ENCODE assay signal across 29 cellular contexts in genomic region chr13:46089213-46089612, GRCh38. TPM values are rescaled to one million over a fixed set of nuclear protein-coding genes. Genes with fewer than 3 reads are reported as not detected.
"Had no signal": no experiment of that assay in that cellular context is flagged by ENCODE, and none has a peak within 500 bp of the region (broad histone marks: within the 10 kb centered on the region; RNA-seq: fewer than 3 reads in every experiment).

No MANE protein-coding gene starts in this region.

- H3K9me3 ChIP-seq: MG63, Peyer's patch had no signal

- ATAC-seq: activated CD8-positive, alpha-beta T cell treated with anti-CD3 and anti-CD28 coated beads, Interleukin-2, amount 10 ng/mL, durations not matched to agents 7 days and 5 days; activated naive CD4-positive, alpha-beta T cell treated with anti-CD3 and anti-CD28 coated beads, Interleukin-2, amount 50 U/mL, for 72 hours; activated naive CD8-positive, alpha-beta T cell treated with anti-CD3 and anti-CD28 coated beads, Interleukin-2, amount 50 U/mL, for 24 hours had no signal

- H3K9ac ChIP-seq: KMS-11 had no signal

- H3K4me2 ChIP-seq: KMS-11 had no signal

- H3K9me3 Mint-ChIP-seq: activated naive CD4-positive, alpha-beta T cell treated with anti-CD3 and anti-CD28 coated beads, Interleukin-2, amount 50 U/mL, for 72 hours; activated naive CD8-positive, alpha-beta T cell treated with anti-CD3 and anti-CD28 coated beads, Interleukin-2, amount 50 U/mL, for 24 hours; activated T-cell treated with anti-CD3 and anti-CD28 coated beads, Interleukin-2, amount 50 U/mL, for 24 hours; activated T-helper 1 cell treated with anti-CD3 and anti-CD28 coated beads, Interleukin-12 subunit alpha, Interleukin-12 subunit beta, Interleukin-2, Interleukin-4 antibody, amounts not matched to agents 30 ng/mL and 10 ng/mL and 1 ng/mL, durations not matched to agents 14 hours and 24 hours and 36 hours; T-helper 1 cell treated with Interleukin-12 subunit alpha and Interleukin-12 subunit beta and Interleukin-4 antibody, amounts not matched to agents 30 μg/mL and 1 μg/mL, for 36 hours had no signal

- H3K4me3 ChIP-seq: cardiac muscle cell, MG63, Peyer's patch had no signal

- DNase-seq: activated CD4-positive, alpha-beta T cell treated with anti-CD3 and anti-CD28 coated beads for 48 hours; activated CD4-positive, alpha-beta T cell treated with anti-CD3 and anti-CD28 coated beads, Interleukin-2, amount 50 U/mL, for 4 hours; activated CD4-positive, CD25-positive, alpha-beta regulatory T cell treated with anti-CD3 and anti-CD28 coated beads, Interleukin-2, amount 50 U/mL, for 72 hours; activated CD8-positive, alpha-beta memory T cell treated with anti-CD3 and anti-CD28 coated beads, Interleukin-2, amount 50 U/mL, for 48 hours; activated CD8-positive, alpha-beta T cell treated with anti-CD3 and anti-CD28 coated beads, Interleukin-2, amount 10 ng/mL, durations not matched to agents 7 days and 5 days; activated effector memory CD4-positive, alpha-beta T cell treated with Interleukin-2 at 50 U/mL for 16 hours; activated naive CD4-positive, alpha-beta T cell; activated naive CD8-positive, alpha-beta T cell treated with anti-CD3 and anti-CD28 coated beads, Interleukin-2, amount 50 U/mL, for 24 hours; activated T-cell treated with anti-CD3 and anti-CD28 coated beads, Interleukin-2, amount 50 U/mL, for 24 hours; brain microvascular endothelial cell; cerebellar nuclear complex; MG63; MV-4-11; NCI-H1105; NCI-H1436; NCI-H1694 treated with DMSO at 0.1 percent for 48 hours; NCI-H2029 treated with DMSO at 0.1 percent for 48 hours; NCI-H345; NCI-H510A; NCI-H526 treated with DMSO at 0.1 percent for 48 hours; Peyer's patch; SHP77 treated with DMSO at 0.1 percent for 48 hours; T-helper 9 cell had no signal

- FAIRE-seq: colon had no signal

- H3K27me3 ChIP-seq: brain microvascular endothelial cell, cardiac muscle cell, Peyer's patch had no signal

- H3K4me3 Mint-ChIP-seq: activated CD8-positive, alpha-beta T cell treated with anti-CD3 and anti-CD28 coated beads, Interleukin-2, amount 10 ng/mL, durations not matched to agents 7 days and 5 days; activated naive CD8-positive, alpha-beta T cell treated with anti-CD3 and anti-CD28 coated beads, Interleukin-2, amount 50 U/mL, for 24 hours; activated T-cell treated with anti-CD3 and anti-CD28 coated beads, Interleukin-2, amount 50 U/mL, for 24 hours; activated T-helper 1 cell treated with anti-CD3 and anti-CD28 coated beads, Interleukin-12 subunit alpha, Interleukin-12 subunit beta, Interleukin-2, Interleukin-4 antibody, amounts not matched to agents 30 ng/mL and 10 ng/mL and 1 ng/mL, durations not matched to agents 14 hours and 24 hours and 36 hours; T-helper 1 cell treated with Interleukin-12 subunit alpha and Interleukin-12 subunit beta and Interleukin-4 antibody, amounts not matched to agents 30 μg/mL and 1 μg/mL, for 36 hours had no signal

- H3K27ac ChIP-seq: brain microvascular endothelial cell, cardiac muscle cell, KMS-11, Peyer's patch had no signal

- H3K36me3 ChIP-seq: brain microvascular endothelial cell, cardiac muscle cell, MG63, Peyer's patch had no signal

- H3K36me3 Mint-ChIP-seq: activated naive CD4-positive, alpha-beta T cell treated with anti-CD3 and anti-CD28 coated beads, Interleukin-2, amount 50 U/mL, for 72 hours had no signal

- H3K4me1 Mint-ChIP-seq: activated naive CD8-positive, alpha-beta T cell treated with anti-CD3 and anti-CD28 coated beads, Interleukin-2, amount 50 U/mL, for 24 hours had no signal

- H3K4me1 ChIP-seq: Peyer's patch had no signal

- H3K27ac Mint-ChIP-seq: activated CD8-positive, alpha-beta T cell treated with anti-CD3 and anti-CD28 coated beads, Interleukin-2, amount 10 ng/mL, durations not matched to agents 7 days and 5 days; activated naive CD4-positive, alpha-beta T cell treated with anti-CD3 and anti-CD28 coated beads, Interleukin-2, amount 50 U/mL, for 72 hours; activated naive CD8-positive, alpha-beta T cell treated with anti-CD3 and anti-CD28 coated beads, Interleukin-2, amount 50 U/mL, for 24 hours; activated T-cell treated with anti-CD3 and anti-CD28 coated beads, Interleukin-2, amount 50 U/mL, for 24 hours; activated T-helper 1 cell treated with anti-CD3 and anti-CD28 coated beads, Interleukin-12 subunit alpha, Interleukin-12 subunit beta, Interleukin-2, Interleukin-4 antibody, amounts not matched to agents 30 ng/mL and 10 ng/mL and 1 ng/mL, durations not matched to agents 14 hours and 24 hours and 36 hours; T-helper 1 cell treated with Interleukin-12 subunit alpha and Interleukin-12 subunit beta and Interleukin-4 antibody, amounts not matched to agents 30 μg/mL and 1 μg/mL, for 36 hours had no signal

RNA-seq across cellular contexts. Expression of gene CPB2, which starts 15.6 kb away (rescaled TPM):
- total RNA-seq: activated CD8-positive, alpha-beta T cell treated with anti-CD3 and anti-CD28 coated beads, Interleukin-2, amount 10 ng/mL, durations not matched to agents 7 days and 5 days; activated naive CD4-positive, alpha-beta T cell treated with anti-CD3 and anti-CD28 coated beads, Interleukin-2, amount 50 U/mL, for 72 hours; activated T-helper 1 cell treated with anti-CD3 and anti-CD28 coated beads, Interleukin-12 subunit alpha, Interleukin-12 subunit beta, Interleukin-2, Interleukin-4 antibody, amounts not matched to agents 30 ng/mL and 10 ng/mL and 1 ng/mL, durations not matched to agents 14 hours and 24 hours and 36 hours; cardiac muscle cell; Peyer's patch had no signal
- polyA plus RNA-seq: cardiac muscle cell had no signal
